9 cellular contexts compared by ENCODE assay signal in the genomic region with DNA sequence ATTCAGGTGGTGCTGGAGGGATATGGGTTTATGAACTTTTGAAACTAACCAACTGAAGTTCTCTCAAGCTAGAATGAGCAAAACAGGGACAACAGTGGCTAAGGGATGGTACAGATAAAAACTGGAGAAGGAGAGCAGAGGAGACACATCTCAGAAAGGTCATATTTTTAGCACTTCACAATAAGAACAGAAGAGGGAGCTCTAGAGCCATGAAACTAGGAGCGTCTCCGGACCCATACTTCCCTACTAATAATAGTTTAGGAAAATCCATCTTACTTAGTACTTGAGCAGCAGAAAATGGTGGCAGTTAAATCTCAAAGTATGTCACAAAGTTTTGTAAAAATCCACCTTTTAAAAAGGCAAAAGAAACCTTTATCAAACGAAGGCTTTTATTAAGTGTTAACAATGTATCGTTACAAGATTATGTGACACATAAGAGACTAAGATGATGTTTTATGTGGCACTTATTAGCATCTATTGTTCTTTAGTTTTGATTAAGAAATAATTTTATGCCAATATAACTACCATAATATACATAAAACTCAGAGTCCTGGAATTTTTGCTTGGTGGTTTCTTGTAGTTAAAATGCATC.
DNase-seq lines count a peak whose midpoint lies in the region; ATAC-seq and TF ChIP-seq lines count a peak whose summit lies in the region.
"Had no signal": no experiment of that assay in that cellular context is flagged by ENCODE, and none has a peak within 500 bp of the region (broad histone marks: within the 10 kb centered on the region; RNA-seq: fewer than 3 reads in every experiment).

No MANE protein-coding gene starts in this region.

- H3K36me3 Mint-ChIP-seq in activated CD4-positive, alpha-beta memory T cell treated with anti-CD3 and anti-CD28 coated beads for 36 hours: no peaks in the 10 kb centered on the region

- no peaks in the 10 kb centered on the region for H3K36me3 ChIP-seq in DND-41 (ENCODE audit: insufficient read depth, low read length)
- H3K36me3 ChIP-seq in lower lobe of right lung: no peaks in the 10 kb centered on the region

- CTCF ChIA-PET in activated CD4-positive, alpha-beta memory T cell treated with anti-CD3 and anti-CD28 coated beads for 36 hours (lab: Charles Lee): interaction anchor here (0.5 to 3.8 kb wide), 13 partner anchors 16 to 1475 kb away, joined by 3 to 35 read pairs (median 3); no protein-coding TSS in a partner anchor

- ATAC-seq in DND-41 (ENCODE audit: insufficient read depth, low read depth): peak; percentile 81
- peak; percentile 77 for ATAC-seq in GM19438 (IDR thresholded peaks at IDR 0.05; ENCODE audit: low read depth, unreplicated experiment)
- ATAC-seq in HG03442 (IDR thresholded peaks at IDR 0.05; ENCODE audit: unreplicated experiment): peak; percentile 83
- peak; percentile 68 to 81 for ATAC-seq in lower lobe of right lung

- H3K9me3 ChIP-seq in DND-41 (ENCODE audit: insufficient read depth, low read length, severe bottlenecking) (no peaks in the 10 kb centered on the region), lower lobe of right lung (no peaks in the 10 kb centered on the region)

- H3K4me3 Mint-ChIP-seq in activated CD4-positive, alpha-beta memory T cell treated with anti-CD3 and anti-CD28 coated beads for 36 hours: no peak overlapping the region
- H3K4me3 Mint-ChIP-seq: activated T-cell treated with anti-CD3 and anti-CD28 coated beads, Interleukin-2, amount 50 U/mL, for 4 hours had no signal

- H2AFZ ChIP-seq in DND-41 (ENCODE audit: low read depth, low read length): no peak overlapping the region

- H3K79me2 ChIP-seq in DND-41 (ENCODE audit: insufficient read depth, low read length): no peaks in the 10 kb centered on the region

- H3K4me2 ChIP-seq in DND-41 (ENCODE audit: insufficient read depth, low read length): no peak overlapping the region

- DNase-seq in DND-41 (peak; percentile 11), NOMO-1 treated with DMSO at 0.1 percent for 48 hours (lab: John Stamatoyannopoulos, UW; ENCODE audit: unreplicated experiment) (peak; percentile 18), choroid plexus epithelial cell (ENCODE audit: low read depth) (peak; percentile 72), lower lobe of right lung (no peak)
- DNase-seq in activated CD4-positive, alpha-beta memory T cell treated with anti-CD3 and anti-CD28 coated beads for 36 hours: no peak
- DNase-seq in activated CD8-positive, alpha-beta memory T cell treated with anti-CD3 and anti-CD28 coated beads for 24 hours: no peak
- DNase-seq: activated T-cell treated with anti-CD3 and anti-CD28 coated beads, Interleukin-2, amount 50 U/mL, for 4 hours had no signal

- H3K27me3 Mint-ChIP-seq in activated CD4-positive, alpha-beta memory T cell treated with anti-CD3 and anti-CD28 coated beads for 36 hours: no peaks in the 10 kb centered on the region

- no peaks in the 10 kb centered on the region for H3K4me1 Mint-ChIP-seq in activated CD4-positive, alpha-beta memory T cell treated with anti-CD3 and anti-CD28 coated beads for 36 hours (ENCODE audit: low read depth)

- no peaks in the 10 kb centered on the region for H4K20me1 ChIP-seq in DND-41 (ENCODE audit: insufficient read depth, low read length)

- POLR2A ChIA-PET in activated CD4-positive, alpha-beta memory T cell treated with anti-CD3 and anti-CD28 coated beads for 36 hours (lab: Charles Lee): no interaction called here

- H3K9ac ChIP-seq in DND-41 (ENCODE audit: low read depth, low read length): no peak overlapping the region

- TF ChIP-seq CTCF in DND-41 (IDR thresholded peaks at IDR 0.05; ENCODE audit: borderline replicate concordance, extremely low read depth, low read length, poor library complexity, severe bottlenecking) (peak; percentile 81), choroid plexus epithelial cell (conservative IDR thresholded peaks at IDR 0.05; ENCODE audit: low read depth, low read length) (peak; percentile 82), lower lobe of right lung (IDR thresholded peaks at IDR 0.05) (peak; percentile 62)

- H3K4me1 ChIP-seq in DND-41 (ENCODE audit: insufficient read depth, low read length): no peaks in the 10 kb centered on the region
- H3K4me1 ChIP-seq in lower lobe of right lung: no peaks in the 10 kb centered on the region

- no peak overlapping the region for H3K27ac ChIP-seq in DND-41 (ENCODE audit: low read length)
- H3K27ac ChIP-seq in lower lobe of right lung: no peak overlapping the region

- H3K27me3 ChIP-seq in DND-41 (ENCODE audit: insufficient read depth, low read length, poor library complexity) (no peaks in the 10 kb centered on the region), lower lobe of right lung (ENCODE audit: low read depth) (no peaks in the 10 kb centered on the region)

- H3K9me3 Mint-ChIP-seq in activated CD4-positive, alpha-beta memory T cell treated with anti-CD3 and anti-CD28 coated beads for 36 hours: no peaks in the 10 kb centered on the region
- H3K9me3 Mint-ChIP-seq: activated T-cell treated with anti-CD3 and anti-CD28 coated beads, Interleukin-2, amount 50 U/mL, for 4 hours had no signal

- intact Hi-C loops in lower lobe of right lung (cut with DNase I): no loop called here
- intact Hi-C loops in activated CD4-positive, alpha-beta memory T cell treated with anti-CD3 and anti-CD28 coated beads for 36 hours (cut with micrococcal nuclease): loop anchor here (1.0 to 2.0 kb wide), 4 partner anchors 251 to 978 kb away; no protein-coding TSS in a partner anchor

- no peak overlapping the region for H3K27ac Mint-ChIP-seq in activated CD4-positive, alpha-beta memory T cell treated with anti-CD3 and anti-CD28 coated beads for 36 hours

- no peak overlapping the region for H3K4me3 ChIP-seq in DND-41 (ENCODE audit: low read depth in 1 of 2, low read length in 2 of 2)
- no peak overlapping the region for H3K4me3 ChIP-seq in choroid plexus epithelial cell (ENCODE audit: low read depth, low read length)
- no peak overlapping the region for H3K4me3 ChIP-seq in lower lobe of right lung

Comparison
In these comparisons a context has a peak if more than half of its experiments do, and no peak if none do; other contexts are left out.
1. DNase-seq: peak in DND-41 (single experiment), NOMO-1 treated with DMSO at 0.1 percent for 48 hours (single experiment) and choroid plexus epithelial cell (single experiment); none in lower lobe of right lung (single experiment), activated CD4-positive, alpha-beta memory T cell treated with anti-CD3 and anti-CD28 coated beads for 36 hours (single experiment) and activated CD8-positive, alpha-beta memory T cell treated with anti-CD3 and anti-CD28 coated beads for 24 hours (single experiment).
2. Peak in every context shown above with its lines, with median percentiles within 50 percentile points of each other: ATAC-seq and CTCF ChIP-seq.